ENCODE assay signal across 10 cellular contexts in genomic region chr13:33931397-33931987, GRCh38.
DNase-seq lines count a peak whose midpoint lies in the region; ATAC-seq and TF ChIP-seq lines count a peak whose summit lies in the region.
"Had no signal": no experiment of that assay in that cellular context is flagged by ENCODE, and none has a peak within 500 bp of the region (broad histone marks: within the 10 kb centered on the region; RNA-seq: fewer than 3 reads in every experiment).

No MANE protein-coding gene starts in this region.

- H3K36me3 ChIP-seq in vagina: no peaks in the 10 kb centered on the region
- H3K36me3 ChIP-seq: SJSA1 had no signal

- peak; percentile 71 for ATAC-seq in GM21367 (IDR thresholded peaks at IDR 0.05; ENCODE audit: unreplicated experiment)
- ATAC-seq: naive thymus-derived CD8-positive, alpha-beta T cell had no signal

- H3K9me3 ChIP-seq in vagina: no peaks in the 10 kb centered on the region
- H3K9me3 ChIP-seq: SJSA1 had no signal

- peak; percentile 83 for DNase-seq in DMS53 (lab: John Stamatoyannopoulos, UW)
- DNase-seq in NAMALWA (ENCODE audit: low spot score): peak; percentile 82
- DNase-seq in amniotic stem cell (lab: John Stamatoyannopoulos, UW): peak; percentile 31
- DNase-seq in iPS-NIHi7 (ENCODE audit: extremely low spot score): peak; percentile 50
- no peak for DNase-seq in vagina (ENCODE audit: extremely low spot score in 2 of 2)
- DNase-seq in stimulated activated CD4-positive, alpha-beta T cell treated with anti-CD3 and anti-CD28 coated beads, Interleukin-2, amount 100 ng/mL, for 24 hours: no peak
- no peak for DNase-seq in DMS79 (lab: John Stamatoyannopoulos, UW)

- no peak overlapping the region for H3K27ac ChIP-seq in vagina
- H3K27ac ChIP-seq: SJSA1 had no signal

- H3K4me1 ChIP-seq in vagina: peaks cover 9% of the 10 kb centered on the region
- H3K4me1 ChIP-seq: SJSA1 had no signal

- no peaks in the 10 kb centered on the region for H3K27me3 ChIP-seq in vagina
- H3K27me3 ChIP-seq: SJSA1 had no signal

- TF ChIP-seq POLR2A in vagina (IDR thresholded peaks at IDR 0.05): no peak

- H3K4me3 ChIP-seq in vagina: no peak overlapping the region
- H3K4me3 ChIP-seq: SJSA1 had no signal

- intact Hi-C loops in vagina (cut with DNase I): no loop called here

- TF ChIP-seq CTCF in vagina (IDR thresholded peaks at IDR 0.05): peak in 2 of 3 experiments; percentile 39 to 50

Comparison
In these comparisons a context has a peak if more than half of its experiments do, and no peak if none do; other contexts are left out.
1. DNase-seq: peak in DMS53 (single experiment), NAMALWA (single experiment), amniotic stem cell (single experiment) and iPS-NIHi7 (single experiment); none in vagina (0 of 2), stimulated activated CD4-positive, alpha-beta T cell treated with anti-CD3 and anti-CD28 coated beads, Interleukin-2, amount 100 ng/mL, for 24 hours (0 of 2) and DMS79 (single experiment).